25 cellular contexts compared by ENCODE assay signal in the genomic region with DNA sequence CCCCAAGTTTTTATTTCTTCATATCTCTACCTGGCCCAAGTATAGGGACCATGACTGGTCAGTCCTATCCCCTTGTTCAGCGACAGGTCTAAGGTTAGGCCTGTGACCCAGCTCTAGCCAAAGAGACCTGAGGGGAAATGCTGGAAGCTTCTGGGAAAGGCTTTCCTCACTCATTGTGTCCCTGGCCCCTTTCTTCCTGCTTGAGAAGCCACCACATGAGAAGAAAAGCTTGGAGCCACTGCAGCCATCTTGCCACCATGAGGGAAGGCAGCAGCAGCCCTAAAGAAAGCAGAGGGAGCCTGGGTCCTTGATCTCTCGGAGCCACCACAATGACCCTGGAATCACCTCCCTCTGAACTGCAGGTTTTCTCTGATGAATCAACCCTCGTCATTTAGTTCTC. TPM values are rescaled to one million over a fixed set of nuclear protein-coding genes. Genes with fewer than 3 reads are reported as not detected.
A peak's percentile ranks its signal among the peaks of the same experiment; 100 is the strongest.
DNase-seq lines count a peak whose midpoint lies in the region; ATAC-seq, FAIRE-seq and TF ChIP-seq lines count a peak whose summit lies in the region.
"Had no signal": no experiment of that assay in that cellular context is flagged by ENCODE, and none has a peak within 500 bp of the region (broad histone marks: within the 10 kb centered on the region; RNA-seq: fewer than 3 reads in every experiment).

No MANE protein-coding gene starts in this region.

- in situ Hi-C loops in brain microvascular endothelial cell (cut with HindIII; ENCODE audit: low pct_ligation_motif_present, low sequenced_read_pairs) = no loop called here

- H3K9ac ChIP-seq in fibroblast of lung (ENCODE audit: insufficient read depth, low read length) = no peak overlapping the region
- H3K9ac ChIP-seq in skeletal muscle tissue (ENCODE audit: low read depth in 1 of 3, low read length in 3 of 3) = no peak overlapping the region

- no peak overlapping the region for H3K4me2 ChIP-seq in fibroblast of lung (ENCODE audit: extremely low read depth, insufficient read depth, low read length)

- FAIRE-seq in GM19239 (lab: Jason Lieb, UNC) = no peak
- FAIRE-seq: A204.1, GM12891, RCC 7860 had no signal

- H4K20me1 ChIP-seq in fibroblast of lung (ENCODE audit: control insufficient read depth, extremely low read depth, insufficient read depth, low read length) = no peaks in the 10 kb centered on the region

- H3K4me3 ChIP-seq in brain microvascular endothelial cell (ENCODE audit: low read depth, low read length) (no peak overlapping the region), fibroblast of lung (replicated peaks in 1 of 4; ENCODE audit: control extremely low read depth in 1 of 4, insufficient read depth in 1 of 4, low read depth in 3 of 4, low read length in 4 of 4) (no peak overlapping the region), skeletal muscle tissue (ENCODE audit: low read length in 3 of 3) (no peak overlapping the region), esophagus squamous epithelium (no peak overlapping the region)
- H3K4me3 ChIP-seq: SK-N-MC had no signal

- H3K27me3 Mint-ChIP-seq in HFFc6 (ENCODE audit: insufficient read depth) = peaks cover 1% of the 10 kb centered on the region; the same call in 1 of the 2 replicates

- H3K9me3 Mint-ChIP-seq in HFFc6 = no peaks in the 10 kb centered on the region
- H3K9me3 Mint-ChIP-seq: CD8-positive, alpha-beta T cell; H9 had no signal

- no peak overlapping the region for H3K4me3 Mint-ChIP-seq in HFFc6
- H3K4me3 Mint-ChIP-seq: CD8-positive, alpha-beta T cell; H9 had no signal

- no peak for TF ChIP-seq POLR2A in esophagus squamous epithelium (IDR thresholded peaks at IDR 0.05)

- 94 to 100% methylated on average over 3 of the region's 3 CpGs for WGBS in esophagus squamous epithelium, 2 donors

- peaks cover 37% of the 10 kb centered on the region for H3K4me1 Mint-ChIP-seq in HFFc6 (ENCODE audit: low read depth)

- H3K27ac Mint-ChIP-seq in HFFc6 = peak overlapping the region; percentile 90
- H3K27ac Mint-ChIP-seq: CD8-positive, alpha-beta T cell; H9 had no signal

- no peak for TF ChIP-seq CTCF in HFFc6 (IDR thresholded peaks at IDR 0.05)
- TF ChIP-seq CTCF in brain microvascular endothelial cell (IDR thresholded peaks at IDR 0.05; ENCODE audit: low read depth, low read length, missing control alignments) = no peak
- no peak for TF ChIP-seq CTCF in fibroblast of lung (conservative IDR thresholded peaks at IDR 0.05 in 1 of 2, IDR thresholded peaks at IDR 0.05 in 1 of 2; ENCODE audit: low read depth in 1 of 2, low read length in 2 of 2)
- TF ChIP-seq CTCF in esophagus squamous epithelium (IDR thresholded peaks at IDR 0.05) = no peak

- H3K36me3 ChIP-seq in brain microvascular endothelial cell (replicated peaks) (no peaks in the 10 kb centered on the region), fibroblast of lung (ENCODE audit: control insufficient read depth, insufficient read depth, low read length) (no peaks in the 10 kb centered on the region), skeletal muscle tissue (ENCODE audit: control insufficient read depth in 3 of 3, insufficient read depth in 3 of 3, low read length in 3 of 3) (no peaks in the 10 kb centered on the region), esophagus squamous epithelium (no peaks in the 10 kb centered on the region)

- H3K9me3 ChIP-seq in fibroblast of lung (ENCODE audit: control insufficient read depth, insufficient read depth, low read depth, low read length) (no peaks in the 10 kb centered on the region), skeletal muscle tissue (ENCODE audit: control insufficient read depth in 3 of 3, low read length in 3 of 3) (no peaks in the 10 kb centered on the region), esophagus squamous epithelium (no peaks in the 10 kb centered on the region)
- H3K9me3 ChIP-seq: Caco-2 had no signal

- ATAC-seq in HG03139 (IDR thresholded peaks at IDR 0.05; ENCODE audit: unreplicated experiment) = no peak
- ATAC-seq: CD8-positive, alpha-beta T cell had no signal

- DNase-seq in HFFc6 (no peak), brain microvascular endothelial cell (no peak), fibroblast of lung (ENCODE audit: low read depth in 2 of 2) (peak in 1 of 2 donors; percentile 23), NCI-H526 treated with DMSO at 0.1 percent for 48 hours (lab: John Stamatoyannopoulos, UW) (no peak), GM19239 (ENCODE audit: insufficient read length, low spot score) (no peak), esophagus squamous epithelium (lab: John Stamatoyannopoulos, UW) (no peak)
- DNase-seq: Caco-2; CD8-positive, alpha-beta T cell; GF-D8; H9; Kasumi-1; NCI-H1105; NCI-H1436 treated with DMSO at 0.1 percent for 48 hours; NCI-H187 treated with DMSO at 0.1 percent for 48 hours; NCI-H2107; NCI-H774; SIG-M5 had no signal

- H3K4me1 ChIP-seq in fibroblast of lung (ENCODE audit: control insufficient read depth, extremely low read depth, insufficient read depth, low read length) (peaks cover 8% of the 10 kb centered on the region), skeletal muscle tissue (ENCODE audit: control insufficient read depth in 3 of 3, insufficient read depth in 3 of 3, low read length in 3 of 3) (no peaks in the 10 kb centered on the region), esophagus squamous epithelium (no peaks in the 10 kb centered on the region)
- H3K4me1 ChIP-seq: Caco-2 had no signal

- H3K79me2 ChIP-seq in fibroblast of lung (ENCODE audit: control insufficient read depth, insufficient read depth, low read length) = no peaks in the 10 kb centered on the region

- H3K27me3 ChIP-seq in brain microvascular endothelial cell (replicated peaks) (no peaks in the 10 kb centered on the region), fibroblast of lung (ENCODE audit: control insufficient read depth, insufficient read depth, low read length) (no peaks in the 10 kb centered on the region), skeletal muscle tissue (ENCODE audit: control insufficient read depth in 3 of 3, insufficient read depth in 3 of 3, low read length in 3 of 3) (peaks cover 0 to 3% (median 0%) of the 10 kb centered on the region in 3 donors), esophagus squamous epithelium (peaks cover 0 to 11% (median 0%) of the 10 kb centered on the region in 4 donors)

- intact Hi-C loops in esophagus squamous epithelium (cut with DNase I) = no loop called here

- H3K36me3 Mint-ChIP-seq in HFFc6 (ENCODE audit: low read depth) = no peaks in the 10 kb centered on the region
- H3K36me3 Mint-ChIP-seq: CD8-positive, alpha-beta T cell had no signal

- peak overlapping the region; percentile 53 for H2AFZ ChIP-seq in fibroblast of lung (ENCODE audit: low read length)

- H3K27ac ChIP-seq in brain microvascular endothelial cell (peak overlapping the region; percentile 37), fibroblast of lung (ENCODE audit: insufficient read depth, low read length) (peak overlapping the region; percentile 64), skeletal muscle tissue (ENCODE audit: low read depth, low read length) (peak overlapping the region; percentile 37), esophagus squamous epithelium (no peak overlapping the region)
- H3K27ac ChIP-seq: C4-2B, HL-60, SK-N-MC had no signal

RNA-seq across cellular contexts. Expression of a gene that starts 43.4 kb away (rescaled TPM):
- total RNA-seq in HFFc6 (2021; fragmentation: NEBNext Ultra II Directional; extraction: Animal tissue kit (Norgen Biotek cat#: 25700)) = 1 to 10 TPM; 1.9 to 5.5 (median 4.8) TPM
- total RNA-seq in fibroblast of lung (14.1 and 35.7 TPM in 2 replicates), skeletal muscle tissue (4.7 TPM), esophagus squamous epithelium (1 to 10 TPM; 2.1 to 6.5 (median 3.0) TPM)
- polyA plus RNA-seq in fibroblast of lung = 12.4 and 33.8 TPM in 2 replicates
- polyA plus RNA-seq in fibroblast of lung (2012) = 9.8 and 31.1 TPM in 2 replicates
- 12.8 and 15.8 TPM in 2 replicates for polyA minus RNA-seq in fibroblast of lung (ENCODE audit: low replicate concordance)

RNA-seq across cellular contexts. Expression of a gene that starts 47.7 kb away (rescaled TPM):
- total RNA-seq in HFFc6 (2021; fragmentation: NEBNext Ultra II Directional; extraction: Animal tissue kit (Norgen Biotek cat#: 25700)) = 1 to 10 TPM in 5 of 6 experiments, under 1 TPM in 1; 0.89 to 1.7 (median 1.4) TPM
- total RNA-seq in fibroblast of lung = 3.3 and 6.8 TPM in 2 replicates
- 3.6 and 9.1 TPM in 2 replicates for polyA plus RNA-seq in fibroblast of lung
- 8.4 and 19.3 TPM in 2 replicates for polyA plus RNA-seq in fibroblast of lung (2012)
- polyA minus RNA-seq in fibroblast of lung (ENCODE audit: low replicate concordance) = 1.0 and 4.8 TPM in 2 replicates
- 0.52 TPM for total RNA-seq in skeletal muscle tissue
- total RNA-seq in esophagus squamous epithelium = 1 to 10 TPM in 1 of 4 donors, under 1 TPM in 2, not detected in 1; 0.83 to 2.3 (median 0.91) TPM
- total RNA-seq: CD8-positive, alpha-beta T cell had no signal

Comparison
In these comparisons a context has a peak if more than half of its experiments do, and no peak if none do; other contexts are left out.
1. H3K27ac ChIP-seq: peak in brain microvascular endothelial cell (single experiment), fibroblast of lung (single experiment) and skeletal muscle tissue (single experiment); none in esophagus squamous epithelium (0 of 4).